Comparison of ENCODE assay signal across 13 cellular contexts in genomic region chr7:98669417-98670015, GRCh38. TPM values are rescaled to one million over a fixed set of nuclear protein-coding genes. Genes with fewer than 3 reads are reported as not detected.
"Had no signal": no experiment of that assay in that cellular context is flagged by ENCODE, and none has a peak within 500 bp of the region (broad histone marks: within the 10 kb centered on the region; RNA-seq: fewer than 3 reads in every experiment).

No MANE protein-coding gene starts in this region.

- H3K27ac ChIP-seq: colonic mucosa, gastroesophageal sphincter, lower lobe of right lung had no signal

- H3K4me1 ChIP-seq: colonic mucosa, gastroesophageal sphincter, lower lobe of right lung had no signal

- H3K27me3 ChIP-seq: colonic mucosa had no signal

- H3K9me3 ChIP-seq: colonic mucosa, lower lobe of right lung had no signal

- DNase-seq: activated CD4-positive, alpha-beta T cell treated with anti-CD3 and anti-CD28 coated beads, Interleukin-2, amount 10 ng/mL, durations not matched to agents 24 days and 14 days; activated naive CD4-positive, alpha-beta T cell treated with anti-CD3 and anti-CD28 coated beads for 36 hours; colonic mucosa; effector CD4-positive, alpha-beta T cell; hippocampal formation; kidney glomerular epithelial cell; lower lobe of right lung; naive thymus-derived CD4-positive, alpha-beta T cell; stimulated activated CD4-positive, alpha-beta T cell treated with anti-CD3 and anti-CD28 coated beads, Interleukin-2, amount 100 ng/mL, for 24 hours; stimulated activated naive CD4-positive, alpha-beta T cell; trophoblast cell had no signal

- ATAC-seq: gastroesophageal sphincter; lower lobe of right lung; naive thymus-derived CD4-positive, alpha-beta T cell had no signal

- H3K27ac Mint-ChIP-seq: activated CD4-positive, alpha-beta T cell treated with anti-CD3 and anti-CD28 coated beads, Interleukin-2, amount 10 ng/mL, durations not matched to agents 24 days and 14 days; activated naive CD4-positive, alpha-beta T cell treated with anti-CD3 and anti-CD28 coated beads for 36 hours; naive thymus-derived CD4-positive, alpha-beta T cell had no signal

- H3K36me3 ChIP-seq: colonic mucosa, gastroesophageal sphincter, lower lobe of right lung had no signal

- H3K27me3 Mint-ChIP-seq: activated CD4-positive, alpha-beta T cell treated with anti-CD3 and anti-CD28 coated beads, Interleukin-2, amount 10 ng/mL, durations not matched to agents 24 days and 14 days had no signal

- H3K4me1 Mint-ChIP-seq: activated CD4-positive, alpha-beta T cell treated with anti-CD3 and anti-CD28 coated beads, Interleukin-2, amount 10 ng/mL, durations not matched to agents 24 days and 14 days; naive thymus-derived CD4-positive, alpha-beta T cell had no signal

- H3K4me3 ChIP-seq: colonic mucosa, gastroesophageal sphincter, lower lobe of right lung had no signal

- H3K4me3 Mint-ChIP-seq: activated CD4-positive, alpha-beta T cell treated with anti-CD3 and anti-CD28 coated beads, Interleukin-2, amount 10 ng/mL, durations not matched to agents 24 days and 14 days; activated naive CD4-positive, alpha-beta T cell treated with anti-CD3 and anti-CD28 coated beads for 36 hours; naive thymus-derived CD4-positive, alpha-beta T cell had no signal

RNA-seq across cellular contexts. Expression of gene NPTX2, which starts 52.4 kb away (rescaled TPM):
- total RNA-seq: activated CD4-positive, alpha-beta T cell treated with anti-CD3 and anti-CD28 coated beads, Interleukin-2, amount 10 ng/mL, durations not matched to agents 24 days and 14 days; activated naive CD4-positive, alpha-beta T cell treated with anti-CD3 and anti-CD28 coated beads for 36 hours; T-helper 1 cell treated with Interleukin-12 subunit alpha and Interleukin-12 subunit beta and Interleukin-4 antibody, amounts not matched to agents 30 ng/mL and 1 ng/mL, for 36 hours had no signal
- polyA plus RNA-seq: naive thymus-derived CD4-positive, alpha-beta T cell had no signal
